In genomic region chr20:45827030-45827652, GRCh38 we compare ENCODE assay signal across 1 cellular context.
TF ChIP-seq lines count a peak whose summit lies in the region.

TSS of gene TNNC2 (minus strand) at chr20:45827312. CDS start at chr20:45827248, 64 bp downstream.

TF ChIP-seq in HepG2, 621 proteins besides CTCF, POLR2A, EP300 and RAD21 (continued from another document):
- TF ChIP-seq UBTF (CRISPR knock-in tag; IDR thresholded peaks at IDR 0.05) (peak; percentile 43; the same call in 1 of the 2 replicates), NR2F1 (CRISPR knock-in tag; IDR thresholded peaks at IDR 0.05) (0 out of 4 replicates have a peak, but pooled peaks of 1 of the 2 experiments have one; percentile 40), ZBED4 (CRISPR knock-in tag; IDR thresholded peaks at IDR 0.05; ENCODE audit: borderline replicate concordance) (no peak), ZNF644 (CRISPR knock-in tag; IDR thresholded peaks at IDR 0.05; ENCODE audit: low read depth) (0 out of 2 replicates have a peak, but pooled peaks have one; percentile 32), PATZ1 (CRISPR knock-in tag; IDR thresholded peaks at IDR 0.05) (peak; percentile 28; the same call in 1 of the 2 replicates), ZBTB7B (CRISPR knock-in tag; IDR thresholded peaks at IDR 0.05) (0 out of 2 replicates have a peak, but pooled peaks have one; percentile 25), ATF7 (IDR thresholded peaks at IDR 0.05) (no peak), ATF7 (CRISPR knock-in tag; IDR thresholded peaks at IDR 0.05) (0 out of 2 replicates have a peak, but pooled peaks have one; percentile 38), ZNF263 (CRISPR knock-in tag; IDR thresholded peaks at IDR 0.05) (peak; percentile 97), BHLHE40 (IDR thresholded peaks at IDR 0.05; ENCODE audit: low read length) (peak; percentile 69), ZNF607 (CRISPR knock-in tag; IDR thresholded peaks at IDR 0.05; ENCODE audit: borderline replicate concordance) (peak; percentile 60; the same call in 1 of the 2 replicates), ZFAT (CRISPR knock-in tag; conservative IDR thresholded peaks at IDR 0.05) (no peak), SATB2 (CRISPR knock-in tag; IDR thresholded peaks at IDR 0.05) (no peak), NFYB (CRISPR knock-in tag; IDR thresholded peaks at IDR 0.05) (peak; percentile 12; the same call in 1 of the 2 replicates), PRDM15 (CRISPR knock-in tag; IDR thresholded peaks at IDR 0.05) (no peak), SALL1 (CRISPR knock-in tag; IDR thresholded peaks at IDR 0.05) (peak; percentile 7; the same call in 1 of the 2 replicates), MED8 (CRISPR knock-in tag; IDR thresholded peaks at IDR 0.05; ENCODE audit: insufficient replicate concordance) (peak; percentile 22), PHF8 (CRISPR knock-in tag; IDR thresholded peaks at IDR 0.05) (0 out of 2 replicates have a peak, but pooled peaks have one; percentile 7), ZNF282 (IDR thresholded peaks at IDR 0.05; ENCODE audit: partially characterized antibody) (no peak), ESRRA (CRISPR knock-in tag; IDR thresholded peaks at IDR 0.05; ENCODE audit: low read depth) (peak; percentile 51; the same call in 1 of the 2 replicates), ZNF672 (CRISPR knock-in tag; IDR thresholded peaks at IDR 0.05) (no peak), LCORL (IDR thresholded peaks at IDR 0.05) (no peak), LCORL (CRISPR knock-in tag; IDR thresholded peaks at IDR 0.05) (peak; percentile 32; the same call in 1 of the 2 replicates), POGZ (CRISPR knock-in tag; IDR thresholded peaks at IDR 0.05) (0 out of 2 replicates have a peak, but pooled peaks have one; percentile 22), ZNF562 (CRISPR knock-in tag; IDR thresholded peaks at IDR 0.05; ENCODE audit: borderline replicate concordance) (no peak)
